ENCODE assay signal across 7 cellular contexts in genomic region chr16:27274523-27274874, GRCh38. TPM values are rescaled to one million over a fixed set of nuclear protein-coding genes. Genes with fewer than 3 reads are reported as not detected.
A peak's percentile ranks its signal among the peaks of the same experiment; 100 is the strongest.
DNase-seq lines count a peak whose midpoint lies in the region; ATAC-seq and TF ChIP-seq lines count a peak whose summit lies in the region.
"Not testable (repeated sequence)": the region's sequence is repeated elsewhere in the genome, so short reads cannot be mapped to it uniquely, and the experiment has no call there.

No MANE protein-coding gene starts in this region.

- H3K27ac Mint-ChIP-seq in Caco-2 (ENCODE audit: unreplicated experiment) = peak overlapping the region; percentile 81
- peak overlapping the region; percentile 89 for H3K27ac Mint-ChIP-seq in T-helper 17 cell
- peak overlapping the region; percentile 96 for H3K27ac Mint-ChIP-seq in activated CD8-positive, alpha-beta T cell treated with anti-CD3 and anti-CD28 coated beads for 36 hours
- H3K27ac Mint-ChIP-seq in activated T-helper 1 cell treated with anti-CD3 and anti-CD28 coated beads, Interleukin-12 subunit alpha, Interleukin-12 subunit beta, Interleukin-2, Interleukin-4 antibody, amounts not matched to agents 30 ng/mL and 10 ng/mL and 1 ng/mL, durations not matched to agents 14 hours and 24 hours and 36 hours = peak overlapping the region; percentile 87
- peak overlapping the region; percentile 98 for H3K27ac Mint-ChIP-seq in activated naive CD8-positive, alpha-beta T cell treated with anti-CD3 and anti-CD28 coated beads, Interleukin-2, amount 10 ng/mL, durations not matched to agents 7 days and 5 days
- H3K27ac Mint-ChIP-seq in naive thymus-derived CD8-positive, alpha-beta T cell = peak overlapping the region; percentile 76 to 94 (median 86)
- H3K27ac Mint-ChIP-seq in stimulated activated naive B cell treated with anti-CD40 and anti-IgM and Interleukin-4, amounts not matched to agents 10 μg/mL and 1 μg/mL and 100 μg/mL, for 72 hours = peak overlapping the region; percentile 99

- not testable (repeated sequence) for ATAC-seq in T-helper 17 cell; activated CD8-positive, alpha-beta T cell treated with anti-CD3 and anti-CD28 coated beads for 36 hours; activated naive CD8-positive, alpha-beta T cell treated with anti-CD3 and anti-CD28 coated beads, Interleukin-2, amount 10 ng/mL, durations not matched to agents 7 days and 5 days (ENCODE audit: low read depth); stimulated activated naive B cell treated with anti-CD40 and anti-IgM and Interleukin-4, amounts not matched to agents 10 μg/mL and 1 μg/mL and 100 μg/mL, for 72 hours (replicated peaks)
- ATAC-seq in naive thymus-derived CD8-positive, alpha-beta T cell = peak in 1 of 2 donors; percentile 12

- not testable (repeated sequence) for H3K9me3 ChIP-seq in Caco-2; T-helper 17 cell (ENCODE audit: control insufficient read depth, low read length, poor library complexity, severe bottlenecking)

- POLR2A ChIA-PET in Caco-2 (lab: Charles Lee) = not testable (repeated sequence)
- POLR2A ChIA-PET in activated CD8-positive, alpha-beta T cell treated with anti-CD3 and anti-CD28 coated beads for 36 hours (lab: Charles Lee) = interaction anchor here (0.6 to 10.5 kb wide), 9 partner anchors 13 to 182 kb away, joined by 3 to 134 read pairs (median 4); partner anchors contain the start of gene IL4R
- POLR2A ChIA-PET in activated naive CD8-positive, alpha-beta T cell treated with anti-CD3 and anti-CD28 coated beads, Interleukin-2, amount 10 ng/mL, durations not matched to agents 7 days and 5 days (lab: Charles Lee) = interaction anchor here (0.6 to 4.0 kb wide), 12 partner anchors 10 to 93 kb away, joined by 3 to 61 read pairs (median 6); no protein-coding TSS in a partner anchor
- POLR2A ChIA-PET in naive thymus-derived CD8-positive, alpha-beta T cell (lab: Charles Lee) = interaction anchor here (0.5 to 5.3 kb wide), 11 partner anchors 17 to 172 kb away, joined by 3 to 54 read pairs (median 4); no protein-coding TSS in a partner anchor

- H3K4me3 ChIP-seq in Caco-2 (ENCODE audit: low read depth, low read length) = not testable (repeated sequence)

- H3K36me3 ChIP-seq in Caco-2 (ENCODE audit: control insufficient read depth, insufficient read depth, low read length) = not testable (repeated sequence)

- CTCF ChIA-PET in Caco-2 (lab: Charles Lee) = interaction anchor here (1.0 kb wide), 2 partner anchors 12 to 89 kb away, joined by 3 read pairs; no protein-coding TSS in a partner anchor
- CTCF ChIA-PET in activated CD8-positive, alpha-beta T cell treated with anti-CD3 and anti-CD28 coated beads for 36 hours (lab: Charles Lee) = interaction anchor here (1.0 to 11.2 kb wide), 10 partner anchors 10 to 95 kb away, joined by 3 to 134 read pairs (median 6); no protein-coding TSS in a partner anchor

- not testable (repeated sequence) for DNase-seq in Caco-2; T-helper 17 cell; activated CD8-positive, alpha-beta T cell treated with anti-CD3 and anti-CD28 coated beads for 36 hours; activated T-helper 1 cell treated with anti-CD3 and anti-CD28 coated beads, Interleukin-12 subunit alpha, Interleukin-12 subunit beta, Interleukin-2, Interleukin-4 antibody, amounts not matched to agents 30 ng/mL and 10 ng/mL and 1 ng/mL, durations not matched to agents 14 hours and 24 hours and 36 hours (ENCODE audit: low spot score); activated naive CD8-positive, alpha-beta T cell treated with anti-CD3 and anti-CD28 coated beads, Interleukin-2, amount 10 ng/mL, durations not matched to agents 7 days and 5 days; naive thymus-derived CD8-positive, alpha-beta T cell; stimulated activated naive B cell treated with anti-CD40 and anti-IgM and Interleukin-4, amounts not matched to agents 10 μg/mL and 1 μg/mL and 100 μg/mL, for 72 hours

- intact Hi-C loops in Caco-2 (cut with micrococcal nuclease; ENCODE audit: unreplicated experiment) = not testable (repeated sequence)
- intact Hi-C loops in activated CD8-positive, alpha-beta T cell treated with anti-CD3 and anti-CD28 coated beads for 36 hours (cut with micrococcal nuclease) = loop anchor here (5.0 kb wide), 1 partner anchor 43 kb away; no protein-coding TSS in a partner anchor
- intact Hi-C loops in activated T-helper 1 cell treated with anti-CD3 and anti-CD28 coated beads, Interleukin-12 subunit alpha, Interleukin-12 subunit beta, Interleukin-2, Interleukin-4 antibody, amounts not matched to agents 30 ng/mL and 10 ng/mL and 1 ng/mL, durations not matched to agents 14 hours and 24 hours and 36 hours (cut with micrococcal nuclease) = loop anchor here (1.0 kb wide), 6 partner anchors 9 to 93 kb away; no protein-coding TSS in a partner anchor

- H3K4me1 ChIP-seq in Caco-2 = peaks cover 29% of the 10 kb centered on the region

- peak overlapping the region; percentile 23 for H3K4me3 Mint-ChIP-seq in Caco-2 (ENCODE audit: unreplicated experiment)
- not testable (repeated sequence) for H3K4me3 Mint-ChIP-seq in T-helper 17 cell
- peak overlapping the region; percentile 54 for H3K4me3 Mint-ChIP-seq in activated CD8-positive, alpha-beta T cell treated with anti-CD3 and anti-CD28 coated beads for 36 hours
- peak overlapping the region; percentile 32 for H3K4me3 Mint-ChIP-seq in activated T-helper 1 cell treated with anti-CD3 and anti-CD28 coated beads, Interleukin-12 subunit alpha, Interleukin-12 subunit beta, Interleukin-2, Interleukin-4 antibody, amounts not matched to agents 30 ng/mL and 10 ng/mL and 1 ng/mL, durations not matched to agents 14 hours and 24 hours and 36 hours
- peak overlapping the region; percentile 63 for H3K4me3 Mint-ChIP-seq in activated naive CD8-positive, alpha-beta T cell treated with anti-CD3 and anti-CD28 coated beads, Interleukin-2, amount 10 ng/mL, durations not matched to agents 7 days and 5 days
- H3K4me3 Mint-ChIP-seq in naive thymus-derived CD8-positive, alpha-beta T cell = peak overlapping the region; percentile 10 to 85 (median 71)
- peak overlapping the region in 1 of 2 donors; percentile 32 for H3K4me3 Mint-ChIP-seq in stimulated activated naive B cell treated with anti-CD40 and anti-IgM and Interleukin-4, amounts not matched to agents 10 μg/mL and 1 μg/mL and 100 μg/mL, for 72 hours

- not testable (repeated sequence) for TF ChIP-seq CTCF in Caco-2 (IDR thresholded peaks at IDR 0.05; ENCODE audit: insufficient read depth in 1 of 2, low read depth in 1 of 2, low read length in 1 of 2, severe bottlenecking in 1 of 2, unreplicated experiment in 1 of 2); activated CD8-positive, alpha-beta T cell treated with anti-CD3 and anti-CD28 coated beads for 36 hours (IDR thresholded peaks at IDR 0.05)

- not testable (repeated sequence) for H3K27me3 ChIP-seq in Caco-2 (replicated peaks; ENCODE audit: control insufficient read depth, insufficient read depth, low read length)

- H3K36me3 Mint-ChIP-seq in Caco-2 (ENCODE audit: insufficient read depth, unreplicated experiment) = peaks cover 11% of the 10 kb centered on the region
- not testable (repeated sequence) for H3K36me3 Mint-ChIP-seq in T-helper 17 cell (ENCODE audit: low read depth); naive thymus-derived CD8-positive, alpha-beta T cell
- H3K36me3 Mint-ChIP-seq in activated CD8-positive, alpha-beta T cell treated with anti-CD3 and anti-CD28 coated beads for 36 hours (ENCODE audit: low read depth) = peaks cover 29% of the 10 kb centered on the region
- peaks cover 13% of the 10 kb centered on the region for H3K36me3 Mint-ChIP-seq in activated T-helper 1 cell treated with anti-CD3 and anti-CD28 coated beads, Interleukin-12 subunit alpha, Interleukin-12 subunit beta, Interleukin-2, Interleukin-4 antibody, amounts not matched to agents 30 ng/mL and 10 ng/mL and 1 ng/mL, durations not matched to agents 14 hours and 24 hours and 36 hours (ENCODE audit: low read depth)
- H3K36me3 Mint-ChIP-seq in activated naive CD8-positive, alpha-beta T cell treated with anti-CD3 and anti-CD28 coated beads, Interleukin-2, amount 10 ng/mL, durations not matched to agents 7 days and 5 days = peaks cover 20% of the 10 kb centered on the region
- H3K36me3 Mint-ChIP-seq in stimulated activated naive B cell treated with anti-CD40 and anti-IgM and Interleukin-4, amounts not matched to agents 10 μg/mL and 1 μg/mL and 100 μg/mL, for 72 hours = peaks cover 8 to 12% of the 10 kb centered on the region in 2 donors

- BruUV-seq in Caco-2 (replicated peaks; lab: Mats Ljungman, UMichigan) = not testable (repeated sequence)

- peaks cover 13% of the 10 kb centered on the region for H3K9me3 Mint-ChIP-seq in Caco-2 (ENCODE audit: unreplicated experiment)
- not testable (repeated sequence) for H3K9me3 Mint-ChIP-seq in activated CD8-positive, alpha-beta T cell treated with anti-CD3 and anti-CD28 coated beads for 36 hours; activated T-helper 1 cell treated with anti-CD3 and anti-CD28 coated beads, Interleukin-12 subunit alpha, Interleukin-12 subunit beta, Interleukin-2, Interleukin-4 antibody, amounts not matched to agents 30 ng/mL and 10 ng/mL and 1 ng/mL, durations not matched to agents 14 hours and 24 hours and 36 hours; activated naive CD8-positive, alpha-beta T cell treated with anti-CD3 and anti-CD28 coated beads, Interleukin-2, amount 10 ng/mL, durations not matched to agents 7 days and 5 days; naive thymus-derived CD8-positive, alpha-beta T cell; stimulated activated naive B cell treated with anti-CD40 and anti-IgM and Interleukin-4, amounts not matched to agents 10 μg/mL and 1 μg/mL and 100 μg/mL, for 72 hours

- peaks cover 26% of the 10 kb centered on the region for H3K4me1 Mint-ChIP-seq in Caco-2 (ENCODE audit: low read depth, unreplicated experiment)
- H3K4me1 Mint-ChIP-seq in T-helper 17 cell = peaks cover 23% of the 10 kb centered on the region
- H3K4me1 Mint-ChIP-seq in activated CD8-positive, alpha-beta T cell treated with anti-CD3 and anti-CD28 coated beads for 36 hours (ENCODE audit: low read depth) = peaks cover 56% of the 10 kb centered on the region
- H3K4me1 Mint-ChIP-seq in activated T-helper 1 cell treated with anti-CD3 and anti-CD28 coated beads, Interleukin-12 subunit alpha, Interleukin-12 subunit beta, Interleukin-2, Interleukin-4 antibody, amounts not matched to agents 30 ng/mL and 10 ng/mL and 1 ng/mL, durations not matched to agents 14 hours and 24 hours and 36 hours (ENCODE audit: low read depth) = peaks cover 61% of the 10 kb centered on the region
- peaks cover 42% of the 10 kb centered on the region for H3K4me1 Mint-ChIP-seq in activated naive CD8-positive, alpha-beta T cell treated with anti-CD3 and anti-CD28 coated beads, Interleukin-2, amount 10 ng/mL, durations not matched to agents 7 days and 5 days
- H3K4me1 Mint-ChIP-seq in naive thymus-derived CD8-positive, alpha-beta T cell = peaks cover 29 to 57% (median 38%) of the 10 kb centered on the region in 4 donors
- peaks cover 37 to 54% of the 10 kb centered on the region in 2 donors for H3K4me1 Mint-ChIP-seq in stimulated activated naive B cell treated with anti-CD40 and anti-IgM and Interleukin-4, amounts not matched to agents 10 μg/mL and 1 μg/mL and 100 μg/mL, for 72 hours

- H3K27me3 Mint-ChIP-seq in Caco-2 (ENCODE audit: insufficient read depth, unreplicated experiment); T-helper 17 cell; activated CD8-positive, alpha-beta T cell treated with anti-CD3 and anti-CD28 coated beads for 36 hours; activated T-helper 1 cell treated with anti-CD3 and anti-CD28 coated beads, Interleukin-12 subunit alpha, Interleukin-12 subunit beta, Interleukin-2, Interleukin-4 antibody, amounts not matched to agents 30 ng/mL and 10 ng/mL and 1 ng/mL, durations not matched to agents 14 hours and 24 hours and 36 hours (ENCODE audit: insufficient read depth); activated naive CD8-positive, alpha-beta T cell treated with anti-CD3 and anti-CD28 coated beads, Interleukin-2, amount 10 ng/mL, durations not matched to agents 7 days and 5 days; naive thymus-derived CD8-positive, alpha-beta T cell; stimulated activated naive B cell treated with anti-CD40 and anti-IgM and Interleukin-4, amounts not matched to agents 10 μg/mL and 1 μg/mL and 100 μg/mL, for 72 hours: not testable (repeated sequence)

RNA-seq across cellular contexts. Expression of gene NSMCE1, which starts 5.9 kb away (rescaled TPM):
- total RNA-seq in Caco-2 (2022) (33.4 and 37.0 TPM in 2 replicates), T-helper 17 cell (10 to 100 TPM; 35.1 to 49.2 TPM)
- 100 to 1,000 TPM; 150 to 156 TPM for total RNA-seq in activated CD8-positive, alpha-beta T cell treated with anti-CD3 and anti-CD28 coated beads for 36 hours
- total RNA-seq in activated T-helper 1 cell treated with anti-CD3 and anti-CD28 coated beads, Interleukin-12 subunit alpha, Interleukin-12 subunit beta, Interleukin-2, Interleukin-4 antibody, amounts not matched to agents 30 ng/mL and 10 ng/mL and 1 ng/mL, durations not matched to agents 14 hours and 24 hours and 36 hours = 128 and 134 TPM in 2 replicates
- total RNA-seq in activated naive CD8-positive, alpha-beta T cell treated with anti-CD3 and anti-CD28 coated beads, Interleukin-2, amount 10 ng/mL, durations not matched to agents 7 days and 5 days = 10 to 100 TPM; 69.0 to 75.6 TPM
- total RNA-seq in naive thymus-derived CD8-positive, alpha-beta T cell = 10 to 100 TPM; 81.8 to 85.0 TPM
- 100 to 1,000 TPM; 177 to 209 (median 185) TPM for polyA plus RNA-seq in naive thymus-derived CD8-positive, alpha-beta T cell

RNA-seq across cellular contexts. Expression of gene IL4R, which starts 39.3 kb away (rescaled TPM):
- total RNA-seq in Caco-2 (2022) (32.6 and 34.4 TPM in 2 replicates), T-helper 17 cell (100 to 1,000 TPM; 156 to 173 TPM)
- total RNA-seq in activated CD8-positive, alpha-beta T cell treated with anti-CD3 and anti-CD28 coated beads for 36 hours = 100 to 1,000 TPM; 236 to 245 TPM
- 288 and 320 TPM in 2 replicates for total RNA-seq in activated T-helper 1 cell treated with anti-CD3 and anti-CD28 coated beads, Interleukin-12 subunit alpha, Interleukin-12 subunit beta, Interleukin-2, Interleukin-4 antibody, amounts not matched to agents 30 ng/mL and 10 ng/mL and 1 ng/mL, durations not matched to agents 14 hours and 24 hours and 36 hours
- total RNA-seq in activated naive CD8-positive, alpha-beta T cell treated with anti-CD3 and anti-CD28 coated beads, Interleukin-2, amount 10 ng/mL, durations not matched to agents 7 days and 5 days = 100 to 1,000 TPM; 215 TPM
- total RNA-seq in naive thymus-derived CD8-positive, alpha-beta T cell = 100 to 1,000 TPM; 117 to 120 TPM
- 10 to 100 TPM; 18.8 to 49.4 (median 34.7) TPM for polyA plus RNA-seq in naive thymus-derived CD8-positive, alpha-beta T cell
